39 cellular contexts compared by ENCODE assay signal in genomic region chr10:130146042-130146441, GRCh38. TPM values are rescaled to one million over a fixed set of nuclear protein-coding genes. Genes with fewer than 3 reads are reported as not detected.
DNase-seq lines count a peak whose midpoint lies in the region; ATAC-seq, FAIRE-seq and TF ChIP-seq lines count a peak whose summit lies in the region.
"Had no signal": no experiment of that assay in that cellular context is flagged by ENCODE, and none has a peak within 500 bp of the region (broad histone marks: within the 10 kb centered on the region; RNA-seq: fewer than 3 reads in every experiment).

No MANE protein-coding gene starts in this region.

- H3K79me2 ChIP-seq in OCI-LY1 (ENCODE audit: insufficient read depth, low read length) = peaks cover 65% of the 10 kb centered on the region

- no TSS peak for BruUV-seq in Calu3 (replicated peaks; lab: Mats Ljungman, UMichigan)

- no peak for TF ChIP-seq CTCF in OCI-LY1 (IDR thresholded peaks at IDR 0.05; ENCODE audit: low read length)
- no peak for TF ChIP-seq CTCF in Calu3 (IDR thresholded peaks at IDR 0.05; ENCODE audit: unreplicated experiment)

- H3K27me3 ChIP-seq in BLaER1 = no peaks in the 10 kb centered on the region
- no peaks in the 10 kb centered on the region for H3K27me3 ChIP-seq in OCI-LY1 (ENCODE audit: insufficient read depth, low read length)
- H3K27me3 ChIP-seq: BLaER1 treated with 17β-estradiol and CSF1 and Interleukin-3, amounts not matched to agents 10 nM and 100 nM; esophagus muscularis mucosa; foreskin keratinocyte; heart left ventricle; MG63; sigmoid colon; transverse colon had no signal

- H3K9ac ChIP-seq in BLaER1 (no peak overlapping the region), OCI-LY1 (ENCODE audit: low read length) (no peak overlapping the region)
- H3K9ac ChIP-seq: BLaER1 treated with 17β-estradiol and CSF1 and Interleukin-3, amounts not matched to agents 10 nM and 100 nM had no signal

- intact Hi-C loops in Calu3 (cut with micrococcal nuclease; ENCODE audit: unreplicated experiment) = no loop called here

- peak overlapping the region in 1 of 2 donors; percentile 55 for H3K4me3 Mint-ChIP-seq in effector memory CD8-positive, alpha-beta T cell
- no peak overlapping the region for H3K4me3 Mint-ChIP-seq in Calu3 (ENCODE audit: low read depth, unreplicated experiment)
- H3K4me3 Mint-ChIP-seq: dendritic cell treated with granulocyte-macrophage colony-stimulating factor and Interleukin-4, amounts not matched to agents 40 ng/mL and 50 ng/mL, for 4 days; T-helper 1 cell treated with Interleukin-12 subunit alpha and Interleukin-12 subunit beta and Interleukin-4 antibody, amounts not matched to agents 30 μg/mL and 1 μg/mL, for 36 hours had no signal

- peaks cover 21% of the 10 kb centered on the region for H3K9me3 ChIP-seq in BLaER1
- no peaks in the 10 kb centered on the region for H3K9me3 ChIP-seq in OCI-LY1 (ENCODE audit: low read length)
- H3K9me3 ChIP-seq: Caco-2, esophagus muscularis mucosa, heart left ventricle, MG63, psoas muscle, sigmoid colon, transverse colon had no signal

- peak; percentile 61 for FAIRE-seq in GM12891 (lab: Jason Lieb, UNC)
- FAIRE-seq: HTR-8/SVneo, K562, keratinocyte, TTC549 had no signal

- no peak for TF ChIP-seq POLR2A in GM12891 (IDR thresholded peaks at IDR 0.05; ENCODE audit: low read depth, low read length)

- no peak overlapping the region for H2AFZ ChIP-seq in OCI-LY1 (ENCODE audit: low read length)

- CTCF ChIA-PET in Calu3 (lab: Charles Lee) = no interaction called here

- in situ Hi-C loops in ACHN (cut with HindIII; ENCODE audit: low pct_ligation_motif_present, low pct_unique_long_range_greater_than_20kb, low sequenced_read_pairs) = no loop called here

- H3K4me1 Mint-ChIP-seq in effector memory CD8-positive, alpha-beta T cell (ENCODE audit: low read depth in 2 of 2) = peaks cover 23 to 26% of the 10 kb centered on the region in 2 donors
- H3K4me1 Mint-ChIP-seq in Calu3 (ENCODE audit: low read depth, unreplicated experiment) = peaks cover 16% of the 10 kb centered on the region

- H3K36me3 ChIP-seq in BLaER1 (peaks cover 94% of the 10 kb centered on the region), OCI-LY1 (ENCODE audit: insufficient read depth, low read length) (peaks cover 70% of the 10 kb centered on the region)

- peaks cover 49% of the 10 kb centered on the region for H3K36me3 Mint-ChIP-seq in effector memory CD8-positive, alpha-beta T cell (ENCODE audit: insufficient read depth)
- H3K36me3 Mint-ChIP-seq in Calu3 (ENCODE audit: insufficient read depth, unreplicated experiment) = peaks cover 6% of the 10 kb centered on the region

- H3K9me2 ChIP-seq in OCI-LY1 (ENCODE audit: low read depth, low read length) = no peaks in the 10 kb centered on the region

- H4K20me1 ChIP-seq in BLaER1 (peaks cover 87% of the 10 kb centered on the region), OCI-LY1 (ENCODE audit: insufficient read depth, low read length) (no peaks in the 10 kb centered on the region)

- H3K4me1 ChIP-seq in BLaER1 (peaks cover 21% of the 10 kb centered on the region), OCI-LY1 (ENCODE audit: insufficient read depth, low read length, severe bottlenecking) (peaks cover 31% of the 10 kb centered on the region)
- H3K4me1 ChIP-seq: Caco-2 had no signal

- peak overlapping the region; percentile 58 to 81 for H3K27ac Mint-ChIP-seq in effector memory CD8-positive, alpha-beta T cell
- H3K27ac Mint-ChIP-seq in Calu3 (ENCODE audit: unreplicated experiment) = no peak overlapping the region
- H3K27ac Mint-ChIP-seq: dendritic cell treated with granulocyte-macrophage colony-stimulating factor and Interleukin-4, amounts not matched to agents 40 ng/mL and 50 ng/mL, for 4 days; T-helper 1 cell treated with Interleukin-12 subunit alpha and Interleukin-12 subunit beta and Interleukin-4 antibody, amounts not matched to agents 30 μg/mL and 1 μg/mL, for 36 hours had no signal

- H3K4me2 ChIP-seq in BLaER1 (peak overlapping the region; percentile 17), OCI-LY1 (ENCODE audit: low read length) (peak overlapping the region; percentile 19; the same call in 1 of the 2 replicates)

- no peaks in the 10 kb centered on the region for H3K27me3 Mint-ChIP-seq in effector memory CD8-positive, alpha-beta T cell
- H3K27me3 Mint-ChIP-seq in Calu3 (ENCODE audit: unreplicated experiment) = no peaks in the 10 kb centered on the region
- H3K27me3 Mint-ChIP-seq: dendritic cell treated with granulocyte-macrophage colony-stimulating factor and Interleukin-4, amounts not matched to agents 40 ng/mL and 50 ng/mL, for 4 days; naive B cell had no signal

- H3K4me3 ChIP-seq in BLaER1 (no peak overlapping the region), OCI-LY1 (ENCODE audit: low read depth, low read length, poor library complexity, severe bottlenecking) (no peak overlapping the region)
- H3K4me3 ChIP-seq: BLaER1 treated with 17β-estradiol and CSF1 and Interleukin-3, amounts not matched to agents 10 nM and 100 nM; esophagus muscularis mucosa; heart left ventricle; K562; MG63; psoas muscle; sigmoid colon; transverse colon had no signal

- no peaks in the 10 kb centered on the region for H3F3A ChIP-seq in OCI-LY1 (ENCODE audit: insufficient read depth, low read length)

- H3K9me3 Mint-ChIP-seq in effector memory CD8-positive, alpha-beta T cell = no peaks in the 10 kb centered on the region
- H3K9me3 Mint-ChIP-seq in Calu3 (ENCODE audit: low read depth, unreplicated experiment) = no peaks in the 10 kb centered on the region
- H3K9me3 Mint-ChIP-seq: dendritic cell treated with granulocyte-macrophage colony-stimulating factor and Interleukin-4, amounts not matched to agents 40 ng/mL and 50 ng/mL, for 4 days; naive B cell; T-helper 1 cell treated with Interleukin-12 subunit alpha and Interleukin-12 subunit beta and Interleukin-4 antibody, amounts not matched to agents 30 μg/mL and 1 μg/mL, for 36 hours had no signal

- ATAC-seq in effector memory CD8-positive, alpha-beta T cell (replicated peaks) = no peak
- no peak for ATAC-seq in GM19023 (IDR thresholded peaks at IDR 0.05; ENCODE audit: unreplicated experiment)
- ATAC-seq: foreskin keratinocyte, heart left ventricle, K562, left ventricle myocardium superior, Panc1, psoas muscle, SK-N-SH treated with all-trans-retinoic acid at 6 μM for 48 hours had no signal

- H3K27ac ChIP-seq in BLaER1 (no peak overlapping the region), OCI-LY1 (ENCODE audit: low read depth, low read length, poor library complexity, severe bottlenecking) (peak overlapping the region; percentile 18)
- H3K27ac ChIP-seq: BLaER1 treated with 17β-estradiol and CSF1 and Interleukin-3, amounts not matched to agents 10 nM and 100 nM; esophagus muscularis mucosa; foreskin keratinocyte; heart left ventricle; psoas muscle; sigmoid colon; transverse colon had no signal

- DNase-seq in GM12891 (ENCODE audit: insufficient read length, low spot score) (no peak), ACHN (no peak), Calu3 (no peak), germinal center (ENCODE audit: low spot score) (no peak)
- DNase-seq in effector memory CD8-positive, alpha-beta T cell = no peak
- DNase-seq: activated CD4-positive, alpha-beta T cell treated with anti-CD3 and anti-CD28 coated beads, Interleukin-2, amount 50 U/mL, for 48 hours; activated CD8-positive, alpha-beta memory T cell treated with anti-CD3 and anti-CD28 coated beads, Interleukin-2, amount 50 U/mL, for 4 hours; Caco-2; caudate nucleus; DMS79; foreskin keratinocyte; GDM1; H7; heart left ventricle; left ventricle myocardium superior; MG63; naive B cell; NCI-H1417; NCI-H2029; NCI-H526; psoas muscle; Right ventricle myocardium superior; sigmoid colon; stimulated activated CD4-positive, alpha-beta T cell treated with anti-CD3 and anti-CD28 coated beads, Interleukin-12 subunit alpha, Interleukin-12 subunit beta, amount 100 ng/mL, for 4 hours; stimulated activated CD4-positive, alpha-beta T cell treated with anti-CD3 and anti-CD28 coated beads, Interleukin-4, amount 100 ng/mL, for 1 hour; transverse colon had no signal

TF ChIP-seq in GM12891, 5 proteins besides CTCF, POLR2A, EP300 and RAD21:
- TF ChIP-seq SPI1 (IDR thresholded peaks at IDR 0.05; ENCODE audit: low read depth, low read length) (no peak), PAX5 (IDR thresholded peaks at IDR 0.05; ENCODE audit: insufficient read depth, low read length, severe bottlenecking) (no peak), POU2F2 (IDR thresholded peaks at IDR 0.05; ENCODE audit: low read depth, low read length) (no peak), TAF1 (IDR thresholded peaks at IDR 0.05; ENCODE audit: low read depth, low read length) (no peak), POLR2AphosphoS5 (IDR thresholded peaks at IDR 0.05; ENCODE audit: low read depth, low read length) (no peak)

RNA-seq across cellular contexts. Expression of gene GLRX3, which starts 9.9 kb away (rescaled TPM):
- polyA plus RNA-seq in GM12891 (2012; ENCODE audit: low read depth, missing spikeins) = 106 TPM
- total RNA-seq in Calu3 (2022) = 61.4 and 79.8 TPM in 2 replicates

RNA-seq across cellular contexts. Expression of gene C10orf143, which starts 35.4 kb away (rescaled TPM):
- 3.1 TPM for polyA plus RNA-seq in GM12891 (2012; ENCODE audit: low read depth, missing spikeins)
- 0.50 and 0.78 TPM in 2 replicates for total RNA-seq in Calu3 (2022)
